Comparison of ENCODE assay signal across 1 cellular context in the genomic region with DNA sequence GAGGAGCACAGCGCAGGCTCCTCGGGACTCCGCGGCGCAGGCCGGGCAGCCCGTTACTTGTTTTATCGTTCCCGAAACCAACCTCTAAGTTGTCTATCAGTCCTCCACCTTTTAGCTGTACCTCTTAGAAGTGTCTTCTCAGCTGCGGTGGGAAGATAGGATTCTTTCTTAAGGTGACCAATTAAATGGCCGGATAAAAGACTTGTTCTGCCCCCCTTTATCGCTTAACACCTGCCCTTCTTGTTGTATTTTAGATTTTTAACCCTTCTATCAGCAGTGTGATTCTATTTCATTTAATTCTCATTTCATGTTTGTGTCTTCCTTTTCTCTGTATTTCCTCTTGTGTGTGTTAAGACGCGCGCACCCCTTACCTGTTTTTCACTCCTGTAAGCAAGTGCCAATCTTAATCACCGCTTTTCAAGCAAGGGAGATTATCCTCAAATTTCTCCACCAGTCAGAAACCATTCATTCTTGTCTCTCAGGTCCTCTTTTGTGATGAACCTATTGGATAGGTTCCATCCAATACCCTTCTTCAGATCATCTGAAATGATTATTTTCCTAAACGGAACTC.
A peak's percentile ranks its signal among the peaks of the same experiment; 100 is the strongest.
TF ChIP-seq lines count a peak whose summit lies in the region.

No MANE protein-coding gene starts in this region.

TF ChIP-seq in HepG2, 621 proteins besides CTCF, POLR2A, EP300 and RAD21 (continues in another document):
- TF ChIP-seq HNRNPK (IDR thresholded peaks at IDR 0.05; ENCODE audit: low read depth, low read length, poor library complexity, severe bottlenecking): no peak
- 0 out of 4 replicates have a peak, but pooled peaks of 1 of the 2 experiments have one; percentile 20 for TF ChIP-seq HMGXB4 (CRISPR knock-in tag; IDR thresholded peaks at IDR 0.05; ENCODE audit: borderline replicate concordance in 1 of 2, low read depth in 1 of 2)
- TF ChIP-seq, protein P1, sequence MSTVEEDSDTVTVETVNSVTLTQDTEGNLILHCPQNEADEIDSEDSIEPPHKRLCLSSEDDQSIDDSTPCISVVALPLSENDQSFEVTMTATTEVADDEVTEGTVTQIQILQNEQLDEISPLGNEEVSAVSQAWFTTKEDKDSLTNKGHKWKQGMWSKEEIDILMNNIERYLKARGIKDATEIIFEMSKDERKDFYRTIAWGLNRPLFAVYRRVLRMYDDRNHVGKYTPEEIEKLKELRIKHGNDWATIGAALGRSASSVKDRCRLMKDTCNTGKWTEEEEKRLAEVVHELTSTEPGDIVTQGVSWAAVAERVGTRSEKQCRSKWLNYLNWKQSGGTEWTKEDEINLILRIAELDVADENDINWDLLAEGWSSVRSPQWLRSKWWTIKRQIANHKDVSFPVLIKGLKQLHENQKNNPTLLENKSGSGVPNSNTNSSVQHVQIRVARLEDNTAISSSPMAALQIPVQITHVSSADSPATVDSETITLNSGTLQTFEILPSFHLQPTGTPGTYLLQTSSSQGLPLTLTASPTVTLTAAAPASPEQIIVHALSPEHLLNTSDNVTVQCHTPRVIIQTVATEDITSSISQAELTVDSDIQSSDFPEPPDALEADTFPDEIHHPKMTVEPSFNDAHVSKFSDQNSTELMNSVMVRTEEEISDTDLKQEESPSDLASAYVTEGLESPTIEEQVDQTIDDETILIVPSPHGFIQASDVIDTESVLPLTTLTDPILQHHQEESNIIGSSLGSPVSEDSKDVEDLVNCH (CRISPR knock-in tag; IDR thresholded peaks at IDR 0.05): no peak
- TF ChIP-seq, protein P2, sequence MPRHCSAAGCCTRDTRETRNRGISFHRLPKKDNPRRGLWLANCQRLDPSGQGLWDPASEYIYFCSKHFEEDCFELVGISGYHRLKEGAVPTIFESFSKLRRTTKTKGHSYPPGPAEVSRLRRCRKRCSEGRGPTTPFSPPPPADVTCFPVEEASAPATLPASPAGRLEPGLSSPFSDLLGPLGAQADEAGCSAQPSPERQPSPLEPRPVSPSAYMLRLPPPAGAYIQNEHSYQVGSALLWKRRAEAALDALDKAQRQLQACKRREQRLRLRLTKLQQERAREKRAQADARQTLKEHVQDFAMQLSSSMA (CRISPR knock-in tag; IDR thresholded peaks at IDR 0.05): no peak
- TF ChIP-seq ETS1 (CRISPR knock-in tag; IDR thresholded peaks at IDR 0.05): no peak
- peak; percentile 31; the same call in 1 of the 2 replicates for TF ChIP-seq SNAI1 (CRISPR knock-in tag; IDR thresholded peaks at IDR 0.05; ENCODE audit: borderline replicate concordance)
- TF ChIP-seq SIN3A (IDR thresholded peaks at IDR 0.05; ENCODE audit: borderline replicate concordance, low read depth, low read length): 0 out of 2 replicates have a peak, but pooled peaks have one; percentile 21
- TF ChIP-seq THRA (CRISPR knock-in tag; IDR thresholded peaks at IDR 0.05; ENCODE audit: borderline replicate concordance): no peak
- TF ChIP-seq, protein P3, sequence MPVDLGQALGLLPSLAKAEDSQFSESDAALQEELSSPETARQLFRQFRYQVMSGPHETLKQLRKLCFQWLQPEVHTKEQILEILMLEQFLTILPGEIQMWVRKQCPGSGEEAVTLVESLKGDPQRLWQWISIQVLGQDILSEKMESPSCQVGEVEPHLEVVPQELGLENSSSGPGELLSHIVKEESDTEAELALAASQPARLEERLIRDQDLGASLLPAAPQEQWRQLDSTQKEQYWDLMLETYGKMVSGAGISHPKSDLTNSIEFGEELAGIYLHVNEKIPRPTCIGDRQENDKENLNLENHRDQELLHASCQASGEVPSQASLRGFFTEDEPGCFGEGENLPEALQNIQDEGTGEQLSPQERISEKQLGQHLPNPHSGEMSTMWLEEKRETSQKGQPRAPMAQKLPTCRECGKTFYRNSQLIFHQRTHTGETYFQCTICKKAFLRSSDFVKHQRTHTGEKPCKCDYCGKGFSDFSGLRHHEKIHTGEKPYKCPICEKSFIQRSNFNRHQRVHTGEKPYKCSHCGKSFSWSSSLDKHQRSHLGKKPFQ (CRISPR knock-in tag; IDR thresholded peaks at IDR 0.05; ENCODE audit: insufficient replicate concordance): peak; percentile 59
- TF ChIP-seq, protein P4, sequence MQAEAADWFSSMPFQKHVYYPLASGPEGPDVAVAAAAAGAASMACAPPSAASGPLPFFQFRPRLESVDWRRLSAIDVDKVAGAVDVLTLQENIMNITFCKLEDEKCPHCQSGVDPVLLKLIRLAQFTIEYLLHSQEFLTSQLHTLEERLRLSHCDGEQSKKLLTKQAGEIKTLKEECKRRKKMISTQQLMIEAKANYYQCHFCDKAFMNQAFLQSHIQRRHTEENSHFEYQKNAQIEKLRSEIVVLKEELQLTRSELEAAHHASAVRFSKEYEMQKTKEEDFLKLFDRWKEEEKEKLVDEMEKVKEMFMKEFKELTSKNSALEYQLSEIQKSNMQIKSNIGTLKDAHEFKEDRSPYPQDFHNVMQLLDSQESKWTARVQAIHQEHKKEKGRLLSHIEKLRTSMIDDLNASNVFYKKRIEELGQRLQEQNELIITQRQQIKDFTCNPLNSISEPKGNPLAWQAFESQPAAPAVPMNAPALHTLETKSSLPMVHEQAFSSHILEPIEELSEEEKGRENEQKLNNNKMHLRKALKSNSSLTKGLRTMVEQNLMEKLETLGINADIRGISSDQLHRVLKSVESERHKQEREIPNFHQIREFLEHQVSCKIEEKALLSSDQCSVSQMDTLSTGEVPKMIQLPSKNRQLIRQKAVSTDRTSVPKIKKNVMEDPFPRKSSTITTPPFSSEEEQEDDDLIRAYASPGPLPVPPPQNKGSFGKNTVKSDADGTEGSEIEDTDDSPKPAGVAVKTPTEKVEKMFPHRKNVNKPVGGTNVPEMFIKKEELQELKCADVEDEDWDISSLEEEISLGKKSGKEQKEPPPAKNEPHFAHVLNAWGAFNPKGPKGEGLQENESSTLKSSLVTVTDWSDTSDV (CRISPR knock-in tag; IDR thresholded peaks at IDR 0.05): 0 out of 2 replicates have a peak, but pooled peaks have one; percentile 11
- TF ChIP-seq ZNF678 (CRISPR knock-in tag; IDR thresholded peaks at IDR 0.05): no peak
- no peak for TF ChIP-seq ARID4A (CRISPR knock-in tag; IDR thresholded peaks at IDR 0.05; ENCODE audit: borderline replicate concordance)
- TF ChIP-seq RAD51 (IDR thresholded peaks at IDR 0.05; ENCODE audit: borderline replicate concordance): no peak
- TF ChIP-seq RELA (CRISPR knock-in tag; IDR thresholded peaks at IDR 0.05): no peak
- TF ChIP-seq, protein P5, sequence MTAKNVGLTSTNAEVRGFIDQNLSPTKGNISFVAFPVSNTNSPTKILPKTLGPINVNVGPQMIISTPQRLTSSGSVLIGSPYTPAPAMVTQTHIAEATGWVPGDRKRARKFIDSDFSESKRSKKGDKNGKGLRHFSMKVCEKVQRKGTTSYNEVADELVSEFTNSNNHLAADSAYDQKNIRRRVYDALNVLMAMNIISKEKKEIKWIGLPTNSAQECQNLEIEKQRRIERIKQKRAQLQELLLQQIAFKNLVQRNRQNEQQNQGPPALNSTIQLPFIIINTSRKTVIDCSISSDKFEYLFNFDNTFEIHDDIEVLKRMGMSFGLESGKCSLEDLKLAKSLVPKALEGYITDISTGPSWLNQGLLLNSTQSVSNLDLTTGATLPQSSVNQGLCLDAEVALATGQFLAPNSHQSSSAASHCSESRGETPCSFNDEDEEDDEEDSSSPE (CRISPR knock-in tag; IDR thresholded peaks at IDR 0.05): no peak
- TF ChIP-seq HMG20A (CRISPR knock-in tag; IDR thresholded peaks at IDR 0.05; ENCODE audit: borderline replicate concordance): no peak
- TF ChIP-seq FOXP1 (IDR thresholded peaks at IDR 0.05): no peak
- no peak for TF ChIP-seq FOXP1 (CRISPR knock-in tag; IDR thresholded peaks at IDR 0.05)
- no peak for TF ChIP-seq NR1H2 (CRISPR knock-in tag; IDR thresholded peaks at IDR 0.05; ENCODE audit: borderline replicate concordance, low read depth)
- 0 out of 2 replicates have a peak, but pooled peaks have one; percentile 17 for TF ChIP-seq ZNF329 (CRISPR knock-in tag; IDR thresholded peaks at IDR 0.05; ENCODE audit: low read depth)
- TF ChIP-seq ZNF660 (CRISPR knock-in tag; IDR thresholded peaks at IDR 0.05; ENCODE audit: borderline replicate concordance, low read depth): no peak
- TF ChIP-seq ZNF317 (CRISPR knock-in tag; IDR thresholded peaks at IDR 0.05): 0 out of 2 replicates have a peak, but pooled peaks have one; percentile 3
- peak; percentile 0; the same call in 1 of the 2 replicates for TF ChIP-seq YEATS4 (CRISPR knock-in tag; IDR thresholded peaks at IDR 0.05; ENCODE audit: borderline replicate concordance)
- TF ChIP-seq, protein P6, sequence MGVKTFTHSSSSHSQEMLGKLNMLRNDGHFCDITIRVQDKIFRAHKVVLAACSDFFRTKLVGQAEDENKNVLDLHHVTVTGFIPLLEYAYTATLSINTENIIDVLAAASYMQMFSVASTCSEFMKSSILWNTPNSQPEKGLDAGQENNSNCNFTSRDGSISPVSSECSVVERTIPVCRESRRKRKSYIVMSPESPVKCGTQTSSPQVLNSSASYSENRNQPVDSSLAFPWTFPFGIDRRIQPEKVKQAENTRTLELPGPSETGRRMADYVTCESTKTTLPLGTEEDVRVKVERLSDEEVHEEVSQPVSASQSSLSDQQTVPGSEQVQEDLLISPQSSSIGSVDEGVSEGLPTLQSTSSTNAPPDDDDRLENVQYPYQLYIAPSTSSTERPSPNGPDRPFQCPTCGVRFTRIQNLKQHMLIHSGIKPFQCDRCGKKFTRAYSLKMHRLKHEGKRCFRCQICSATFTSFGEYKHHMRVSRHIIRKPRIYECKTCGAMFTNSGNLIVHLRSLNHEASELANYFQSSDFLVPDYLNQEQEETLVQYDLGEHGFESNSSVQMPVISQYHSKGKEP (CRISPR knock-in tag; IDR thresholded peaks at IDR 0.05): no peak
- TF ChIP-seq ZNF816 (CRISPR knock-in tag; IDR thresholded peaks at IDR 0.05; ENCODE audit: borderline replicate concordance): no peak
- TF ChIP-seq ZNF263 (CRISPR knock-in tag; IDR thresholded peaks at IDR 0.05): peak; percentile 94
- TF ChIP-seq ZNF83 (CRISPR knock-in tag; IDR thresholded peaks at IDR 0.05; ENCODE audit: borderline replicate concordance): no peak
- TF ChIP-seq KLF12 (CRISPR knock-in tag; IDR thresholded peaks at IDR 0.05; ENCODE audit: borderline replicate concordance): 0 out of 2 replicates have a peak, but pooled peaks have one; percentile 11
- TF ChIP-seq PREB (CRISPR knock-in tag; IDR thresholded peaks at IDR 0.05): no peak
- no peak for TF ChIP-seq ZNF607 (CRISPR knock-in tag; IDR thresholded peaks at IDR 0.05; ENCODE audit: borderline replicate concordance)
- TF ChIP-seq NCOA2 (CRISPR knock-in tag; IDR thresholded peaks at IDR 0.05): 0 out of 2 replicates have a peak, but pooled peaks have one; percentile 26
